Comparison of ENCODE assay signal across 9 cellular contexts in the genomic region with DNA sequence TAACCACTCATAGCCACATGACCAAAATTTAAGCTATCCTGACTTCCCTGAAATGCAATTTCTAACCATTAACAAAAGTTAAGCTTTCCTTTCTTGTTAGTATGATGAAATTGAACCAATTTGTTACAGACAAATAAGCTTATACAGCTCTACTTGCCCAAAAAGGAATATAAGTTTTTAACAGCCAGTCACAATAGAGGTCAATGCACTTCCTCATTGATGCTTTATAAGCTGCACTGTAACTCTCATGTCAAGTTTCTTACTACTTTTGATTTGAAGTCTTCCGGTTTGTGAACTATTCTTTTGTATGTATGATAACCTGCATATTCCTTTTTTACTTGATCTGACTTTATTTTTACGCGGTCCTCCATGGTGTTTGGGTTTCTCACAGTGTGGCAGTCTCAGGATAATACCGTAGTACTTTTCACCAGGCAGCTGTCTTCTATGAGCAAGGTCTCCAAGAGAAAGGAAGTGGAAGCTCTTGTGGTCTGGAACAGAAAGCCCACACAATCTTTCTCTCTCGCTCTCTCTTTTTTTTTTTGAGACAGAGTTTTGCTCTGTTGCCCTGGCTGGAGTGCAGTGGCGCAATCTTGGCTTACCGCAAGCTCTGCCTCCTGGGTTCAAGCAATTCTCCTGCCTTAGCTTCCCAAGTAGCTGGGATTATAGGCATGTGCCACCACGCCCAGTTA.
DNase-seq lines count a peak whose midpoint lies in the region; ATAC-seq and TF ChIP-seq lines count a peak whose summit lies in the region.
"Had no signal": no experiment of that assay in that cellular context is flagged by ENCODE, and none has a peak within 500 bp of the region (broad histone marks: within the 10 kb centered on the region; RNA-seq: fewer than 3 reads in every experiment).

No MANE protein-coding gene starts in this region.

- H3K27me3 ChIP-seq in BLaER1 treated with 17β-estradiol and CSF1 and Interleukin-3, amounts not matched to agents 10 nM and 100 nM, result no peaks in the 10 kb centered on the region
- H3K27me3 ChIP-seq in endodermal cell (ENCODE audit: control insufficient read depth, insufficient read depth, low read length, poor library complexity, severe bottlenecking), result no peaks in the 10 kb centered on the region

- DNase-seq in activated CD4-positive, alpha-beta T cell treated with anti-CD3 and anti-CD28 coated beads, Interleukin-2, amount 50 U/mL, for 1 hour, result peak; percentile 12
- DNase-seq in renal cortical epithelial cell (ENCODE audit: low read depth) (peak; percentile 41), endodermal cell (no peak), foreskin melanocyte (no peak)

- peaks cover 0 to 10% (median 0%) of the 10 kb centered on the region in 11 experiments; a peak in 3 of 22 replicates for H3K36me3 ChIP-seq in BLaER1 treated with 17β-estradiol and CSF1 and Interleukin-3, amounts not matched to agents 10 nM and 100 nM
- H3K36me3 ChIP-seq in endodermal cell (ENCODE audit: control insufficient read depth, insufficient read depth, low read length), result no peaks in the 10 kb centered on the region
- H3K36me3 ChIP-seq: tibial artery had no signal

- H3K9ac ChIP-seq in BLaER1 treated with 17β-estradiol and CSF1 and Interleukin-3, amounts not matched to agents 10 nM and 100 nM, result peak overlapping the region; percentile 62 to 88 (median 73); a peak in 21 of 22 replicates
- no peak overlapping the region for H3K9ac ChIP-seq in endodermal cell (ENCODE audit: extremely low read depth, low read length, poor library complexity, severe bottlenecking)

- peaks cover 18 to 29% (median 20%) of the 10 kb centered on the region in 11 experiments for H3K9me3 ChIP-seq in BLaER1 treated with 17β-estradiol and CSF1 and Interleukin-3, amounts not matched to agents 10 nM and 100 nM (replicated peaks in 1 of 11)
- H3K9me3 ChIP-seq in endodermal cell (ENCODE audit: control insufficient read depth, low read length), result peaks cover 31% of the 10 kb centered on the region

- peak overlapping the region in 3 of 10 experiments; percentile 11 to 27 (median 18); a peak in 8 of 20 replicates for H3K4me3 ChIP-seq in BLaER1 treated with 17β-estradiol and CSF1 and Interleukin-3, amounts not matched to agents 10 nM and 100 nM
- H3K4me3 ChIP-seq in endodermal cell (ENCODE audit: low read length), result no peak overlapping the region
- H3K4me3 ChIP-seq: tibial artery had no signal

- peak overlapping the region; percentile 81 to 96 (median 93) for H3K27ac ChIP-seq in BLaER1 treated with 17β-estradiol and CSF1 and Interleukin-3, amounts not matched to agents 10 nM and 100 nM
- H3K27ac ChIP-seq in endodermal cell (ENCODE audit: low read depth, low read length), result no peak overlapping the region
- H3K27ac ChIP-seq: tibial artery had no signal

- peaks cover 34% of the 10 kb centered on the region for H3K9me3 Mint-ChIP-seq in endodermal cell

- H3K27me3 Mint-ChIP-seq in endodermal cell (ENCODE audit: insufficient read depth), result peaks cover 15% of the 10 kb centered on the region

- peaks cover 39 to 86% (median 51%) of the 10 kb centered on the region in 10 experiments for H3K4me1 ChIP-seq in BLaER1 treated with 17β-estradiol and CSF1 and Interleukin-3, amounts not matched to agents 10 nM and 100 nM
- no peaks in the 10 kb centered on the region for H3K4me1 ChIP-seq in endodermal cell (ENCODE audit: control insufficient read depth, insufficient read depth, low read length)

- H3K4me2 ChIP-seq in BLaER1 treated with 17β-estradiol and CSF1 and Interleukin-3, amounts not matched to agents 10 nM and 100 nM, result peak overlapping the region; percentile 65 to 98 (median 92)

- no peaks in the 10 kb centered on the region for H4K20me1 ChIP-seq in BLaER1 treated with 17β-estradiol and CSF1 and Interleukin-3, amounts not matched to agents 10 nM and 100 nM

- peaks cover 24% of the 10 kb centered on the region for H3K4me1 Mint-ChIP-seq in endodermal cell

- WGBS in endodermal cell (ENCODE audit: insufficient coverage in 1 of 2, insufficient read length in 1 of 2), 2 experiments, result 80 to 96% methylated on average over 1 to 7 of the region's 8 CpGs

- H3K36me3 Mint-ChIP-seq in endodermal cell (ENCODE audit: low read depth), result peaks cover 3% of the 10 kb centered on the region

- ATAC-seq in GM19463 (IDR thresholded peaks at IDR 0.05; ENCODE audit: unreplicated experiment), result peak; percentile 70
- ATAC-seq in HG03521 (IDR thresholded peaks at IDR 0.05; ENCODE audit: unreplicated experiment), result peak; percentile 74
- no peak for ATAC-seq in HG03439 (IDR thresholded peaks at IDR 0.05; ENCODE audit: unreplicated experiment)

- no peak overlapping the region for H3K27ac Mint-ChIP-seq in endodermal cell

- no peak overlapping the region for H3K4me3 Mint-ChIP-seq in endodermal cell

- TF ChIP-seq CTCF in endodermal cell (conservative IDR thresholded peaks at IDR 0.05), result no peak

Comparison
In these comparisons a context has a peak if more than half of its experiments do, and no peak if none do; other contexts are left out.
1. DNase-seq: peak in activated CD4-positive, alpha-beta T cell treated with anti-CD3 and anti-CD28 coated beads, Interleukin-2, amount 50 U/mL, for 1 hour (single experiment) and renal cortical epithelial cell (single experiment); none in endodermal cell (single experiment) and foreskin melanocyte (single experiment).